22 cellular contexts compared by ENCODE assay signal in genomic region chr13:82751221-82751620, GRCh38.
"Had no signal": no experiment of that assay in that cellular context is flagged by ENCODE, and none has a peak within 500 bp of the region (broad histone marks: within the 10 kb centered on the region; RNA-seq: fewer than 3 reads in every experiment).

No MANE protein-coding gene starts in this region.

- ATAC-seq: Panc1, PC-3, SK-N-SH treated with all-trans-retinoic acid at 6 μM for 48 hours had no signal

- DNase-seq: KBM-7; MV-4-11; NCI-H1048; NCI-H1105; NCI-H1417; NCI-H1436 treated with DMSO at 0.1 percent for 48 hours; NCI-H1694; NCI-H187 treated with DMSO at 0.1 percent for 48 hours; NCI-H2029 treated with DMSO at 0.1 percent for 48 hours; NCI-H2171; NCI-H226; NCI-H510A treated with DMSO at 0.1 percent for 48 hours; NCI-H526; NCI-H748 treated with DMSO at 0.1 percent for 48 hours; NK-92 treated with Interleukin-12 subunit alpha and Interleukin-12 subunit beta, amount 100 ng/mL, for 24 hours; PC-3; SHP77; T-helper 1 cell had no signal

- H3K27ac ChIP-seq: HL-60, RWPE1 had no signal
